11 cellular contexts compared by ENCODE assay signal in genomic region chr1:50973255-50973654, GRCh38. TPM values are rescaled to one million over a fixed set of nuclear protein-coding genes. Genes with fewer than 3 reads are reported as not detected.
DNase-seq lines count a peak whose midpoint lies in the region; ATAC-seq, FAIRE-seq and TF ChIP-seq lines count a peak whose summit lies in the region.
"Had no signal": no experiment of that assay in that cellular context is flagged by ENCODE, and none has a peak within 500 bp of the region (broad histone marks: within the 10 kb centered on the region; RNA-seq: fewer than 3 reads in every experiment).

No MANE protein-coding gene starts in this region.

- peaks cover 5% of the 10 kb centered on the region; the same call in 2 of the 3 replicates for H3K4me1 ChIP-seq in A549
- peaks cover 19% of the 10 kb centered on the region for H3K4me1 ChIP-seq in GM23248 (ENCODE audit: insufficient read depth)
- H3K4me1 ChIP-seq in muscle layer of duodenum (ENCODE audit: control insufficient read depth in 1 of 2, insufficient read depth in 2 of 2, low read length in 2 of 2), result peaks cover 0 to 3% of the 10 kb centered on the region in 2 donors

- peaks cover 19% of the 10 kb centered on the region for H3F3A ChIP-seq in GM23248 (ENCODE audit: insufficient read depth)
- H3F3A ChIP-seq in SU-DHL-6 (ENCODE audit: insufficient read depth), result peaks cover 64% of the 10 kb centered on the region

- POLR2A ChIA-PET in A549 (lab: Yijun Ruan, JAX), result no interaction called here

- peak overlapping the region; percentile 95 to 99 for H3K27ac ChIP-seq in A549
- H3K27ac ChIP-seq in GM23248, result no peak overlapping the region
- peak overlapping the region; percentile 14; the same call in 1 of the 2 replicates for H3K27ac ChIP-seq in SU-DHL-6 (ENCODE audit: low read depth, low read length)
- H3K27ac ChIP-seq in muscle layer of duodenum (ENCODE audit: low read length), result peak overlapping the region; percentile 70
- H3K27ac ChIP-seq in caudate nucleus (ENCODE audit: low read depth, low read length), result no peak overlapping the region
- H3K27ac ChIP-seq: Peyer's patch had no signal

- TF ChIP-seq EP300 in A549 (IDR thresholded peaks at IDR 0.05), result no peak

- H3K36me3 ChIP-seq in GM23248 (ENCODE audit: low read depth) (no peaks in the 10 kb centered on the region), SU-DHL-6 (ENCODE audit: low read length) (peaks cover 45% of the 10 kb centered on the region), muscle layer of duodenum (ENCODE audit: control insufficient read depth in 1 of 2, insufficient read depth in 2 of 2, low read length in 2 of 2) (peaks cover 0 to 5% of the 10 kb centered on the region in 2 donors)
- H3K36me3 ChIP-seq: Peyer's patch had no signal

- CTCF ChIA-PET in A549 (lab: Yijun Ruan, JAX), result interaction anchor here (1.0 to 1.5 kb wide), 2 partner anchors 9 to 216 kb away, joined by 3 to 4 read pairs; no protein-coding TSS in a partner anchor

- no peak for FAIRE-seq in A549 (lab: Jason Lieb, UNC)

- peak overlapping the region; percentile 84 for H3K4me2 ChIP-seq in A549
- peak overlapping the region; percentile 89 for H3K4me2 ChIP-seq in GM23248 (ENCODE audit: unreplicated experiment)
- peak overlapping the region; percentile 83 for H3K4me2 ChIP-seq in SU-DHL-6 (ENCODE audit: low read depth, low read length, poor library complexity, severe bottlenecking)

- H3K9me3 ChIP-seq in A549 (no peaks in the 10 kb centered on the region), GM23248 (ENCODE audit: low read depth) (no peaks in the 10 kb centered on the region), SU-DHL-6 (ENCODE audit: insufficient read depth, low read length) (no peaks in the 10 kb centered on the region), muscle layer of duodenum (ENCODE audit: control insufficient read depth in 1 of 2, low read length in 2 of 2) (no peaks in the 10 kb centered on the region)
- H3K9me3 ChIP-seq: Peyer's patch had no signal

- H3K27me3 ChIP-seq in GM23248 (replicated peaks; ENCODE audit: insufficient read depth) (no peaks in the 10 kb centered on the region), SU-DHL-6 (ENCODE audit: low read length) (no peaks in the 10 kb centered on the region), muscle layer of duodenum (ENCODE audit: low read depth, low read length) (peaks cover 5% of the 10 kb centered on the region)
- H3K27me3 ChIP-seq: Peyer's patch had no signal

- H2AFZ ChIP-seq in GM23248 (peak overlapping the region; percentile 63), SU-DHL-6 (ENCODE audit: low read depth, low read length, severe bottlenecking) (no peak overlapping the region)

- in situ Hi-C loops in GM23248 (cut with MboI), result no loop called here

- intact Hi-C loops in left ventricle myocardium superior (cut with micrococcal nuclease), result no loop called here

- H3K4me3 ChIP-seq in A549 (peak overlapping the region; percentile 41), GM23248 (peak overlapping the region; percentile 16; the same call in 1 of the 2 replicates), SU-DHL-6 (ENCODE audit: insufficient read depth, low read length, poor library complexity, severe bottlenecking) (no peak overlapping the region), muscle layer of duodenum (ENCODE audit: low read depth in 1 of 2, low read length in 2 of 2) (no peak overlapping the region)

- TF ChIP-seq RAD21 in A549 (conservative IDR thresholded peaks at IDR 0.05 in 1 of 2, IDR thresholded peaks at IDR 0.05 in 1 of 2), result no peak

- ATAC-seq in A549 (no peak), left ventricle myocardium superior (no peak)
- ATAC-seq: T-cell had no signal

- H3K9me2 ChIP-seq in GM23248 (ENCODE audit: insufficient read depth) (no peaks in the 10 kb centered on the region), SU-DHL-6 (replicated peaks; ENCODE audit: insufficient read depth, low read length) (no peaks in the 10 kb centered on the region)

- TF ChIP-seq CTCF in A549 (IDR thresholded peaks at IDR 0.05) (no peak), SU-DHL-6 (IDR thresholded peaks at IDR 0.05; ENCODE audit: insufficient read depth, low read length, poor library complexity, severe bottlenecking) (no peak)

- no peak for TF ChIP-seq POLR2A in A549 (IDR thresholded peaks at IDR 0.05; ENCODE audit: low read length)

- WGBS in A549 (ENCODE audit: missing lambda C conversion rate), result 0% methylated on average over 1 of the region's 1 CpG
- WGBS in GM23248 (ENCODE audit: low coverage in 1 of 2, low lambda C conversion rate in 2 of 2, missing lambda C conversion rate in 2 of 2), 2 experiments, result 70 to 74% methylated on average over 1 of the region's 1 CpG

- H3K9ac ChIP-seq in GM23248, result peak overlapping the region; percentile 30; the same call in 1 of the 2 replicates
- H3K9ac ChIP-seq in SU-DHL-6 (ENCODE audit: low read length), result 0 out of 2 replicates have a peak overlapping the region, but pooled peaks have one; percentile 5

- no peaks in the 10 kb centered on the region for H4K20me1 ChIP-seq in GM23248 (ENCODE audit: insufficient read depth)
- peaks cover 12% of the 10 kb centered on the region for H4K20me1 ChIP-seq in SU-DHL-6 (ENCODE audit: low read depth, low read length)

- H3K79me2 ChIP-seq in GM23248 (ENCODE audit: insufficient read depth) (peaks cover 53% of the 10 kb centered on the region), SU-DHL-6 (ENCODE audit: insufficient read depth, low read length) (peaks cover 65% of the 10 kb centered on the region)

- DNase-seq in A549 (ENCODE audit: low read depth in 1 of 2, low spot score in 1 of 2) (no peak), GM23248 (no peak), HPDE6-E6E7 (ENCODE audit: extremely low spot score) (no peak), caudate nucleus (lab: John Stamatoyannopoulos, UW) (no peak), left ventricle myocardium superior (no peak)
- DNase-seq in activated effector memory CD4-positive, alpha-beta T cell treated with Interleukin-2 at 50 U/mL for 16 hours, result no peak
- DNase-seq: amniotic stem cell, Peyer's patch, T-cell had no signal

TF ChIP-seq in A549, 52 proteins besides CTCF, POLR2A, EP300 and RAD21 (continues in another document):
- TF ChIP-seq CBX2 (IDR thresholded peaks at IDR 0.05; ENCODE audit: borderline replicate concordance, low read depth) (no peak), SREBF2 (IDR thresholded peaks at IDR 0.05) (no peak), PHF8 (IDR thresholded peaks at IDR 0.05; ENCODE audit: borderline replicate concordance, low read depth) (no peak), HMGXB4 (CRISPR knock-in tag; IDR thresholded peaks at IDR 0.05; ENCODE audit: borderline replicate concordance) (no peak), HES2 (IDR thresholded peaks at IDR 0.05) (no peak), KDM5A (IDR thresholded peaks at IDR 0.05) (no peak), FOXS1 (CRISPR knock-in tag; IDR thresholded peaks at IDR 0.05) (no peak), ELK1 (IDR thresholded peaks at IDR 0.05; ENCODE audit: low read depth, low read length) (no peak), KDM1A (IDR thresholded peaks at IDR 0.05; ENCODE audit: low read depth) (no peak), ESRRA (IDR thresholded peaks at IDR 0.05; ENCODE audit: borderline replicate concordance, low read length) (no peak), BHLHE40 (IDR thresholded peaks at IDR 0.05; ENCODE audit: low read depth, low read length) (no peak), POLR2AphosphoS2 (conservative IDR thresholded peaks at IDR 0.05; ENCODE audit: low read length) (no peak), CHD2 (IDR thresholded peaks at IDR 0.05; ENCODE audit: low read length, partially characterized antibody) (no peak)

RNA-seq across cellular contexts. Expression of gene CDKN2C, which starts 3.2 kb away (rescaled TPM):
- 9.9 and 13.0 TPM in 2 replicates for polyA plus RNA-seq in A549 (2011; rRNA removed)
- 12.1 and 13.5 TPM in 2 replicates for polyA plus RNA-seq in A549 (2012; cell fraction: cytosol; rRNA removed)
- polyA plus RNA-seq in A549 (2012; cell fraction: nucleus; rRNA removed), result 8.8 and 10.3 TPM in 2 replicates
- 14.7 to 17.7 TPM (median 16.8 TPM) in 3 replicates for polyA plus RNA-seq in A549 (2017; fragmentation: RNase III; extraction: RNeasy Plus Mini Kit Qiagen cat#74134 plus additional on column Dnase treatment)
- 7.4 and 8.0 TPM in 2 replicates for polyA minus RNA-seq in A549 (2011; rRNA and poly(A)+ RNA removed)
- total RNA-seq in GM23248 (2014; rRNA removed; shearing (Covaris generic)), result 17.3 and 19.2 TPM in 2 replicates
- polyA plus RNA-seq in GM23248 (2016; fragmentation: Nextera tagmentation; extraction: Ambion mirVana), result 11.7 and 12.6 TPM in 2 replicates
- total RNA-seq in left ventricle myocardium superior, result 16.9 TPM

RNA-seq across cellular contexts. Expression of gene FAF1, which starts 13.2 kb away (rescaled TPM):
- polyA plus RNA-seq in A549 (2011; rRNA removed) (46.2 and 57.5 TPM in 2 replicates), A549 (2017; fragmentation: RNase III; extraction: RNeasy Plus Mini Kit Qiagen cat#74134 plus additional on column Dnase treatment) (29.9 to 31.7 TPM (median 31.2 TPM) in 3 replicates), GM23248 (2016; fragmentation: Nextera tagmentation; extraction: Ambion mirVana) (7.2 and 9.5 TPM in 2 replicates)
- 4.5 and 5.3 TPM in 2 replicates for polyA plus RNA-seq in A549 (2012; cell fraction: cytosol; rRNA removed)
- polyA plus RNA-seq in A549 (2012; cell fraction: nucleus; rRNA removed), result 1.5 and 5.1 TPM in 2 replicates
- polyA minus RNA-seq in A549 (2011; rRNA and poly(A)+ RNA removed), result 32.2 and 41.3 TPM in 2 replicates
- 49.1 and 53.9 TPM in 2 replicates for total RNA-seq in GM23248 (2014; rRNA removed; shearing (Covaris generic))
- total RNA-seq in left ventricle myocardium superior, result 99.2 TPM

Comparison
In these comparisons a context has a peak if more than half of its experiments do, and no peak if none do; other contexts are left out.
1. H3K27ac ChIP-seq: peak in A549 (2 of 2), SU-DHL-6 (single experiment) and muscle layer of duodenum (single experiment); none in GM23248 (single experiment) and caudate nucleus (single experiment).
2. H3K4me3 ChIP-seq: peak in A549 (single experiment) and GM23248 (single experiment); none in SU-DHL-6 (single experiment) and muscle layer of duodenum (0 of 2).
3. Peak in every context shown above with its lines, with median percentiles within 50 percentile points of each other: H3K4me2 ChIP-seq.